Comparison of ENCODE assay signal across 8 cellular contexts in genomic region chr3:169146866-169147245, GRCh38.
DNase-seq lines count a peak whose midpoint lies in the region; ATAC-seq and TF ChIP-seq lines count a peak whose summit lies in the region.

No MANE protein-coding gene starts in this region.

- H3K36me3 ChIP-seq in hepatocyte (replicated peaks; ENCODE audit: insufficient read depth, low read depth): no peaks in the 10 kb centered on the region

- H3K27me3 ChIP-seq in hepatocyte: peaks cover 27% of the 10 kb centered on the region

- peaks cover 22% of the 10 kb centered on the region for H3K4me1 ChIP-seq in hepatocyte (ENCODE audit: insufficient read depth)

- no peaks in the 10 kb centered on the region for H4K20me1 ChIP-seq in hepatocyte (ENCODE audit: insufficient read depth, poor library complexity, severe bottlenecking)

- H3K9me3 ChIP-seq in hepatocyte (ENCODE audit: low read depth): no peaks in the 10 kb centered on the region

- H3K79me2 ChIP-seq in hepatocyte: peaks cover 16% of the 10 kb centered on the region

- peaks cover 67% of the 10 kb centered on the region for H3K27me3 Mint-ChIP-seq in activated CD4-positive, alpha-beta T cell treated with anti-CD3 and anti-CD28 coated beads for 36 hours
- peaks cover 72% of the 10 kb centered on the region for H3K27me3 Mint-ChIP-seq in activated CD4-positive, alpha-beta memory T cell treated with anti-CD3 and anti-CD28 coated beads, Interleukin-2, amount 10 ng/mL, durations not matched to agents 7 days and 5 days

- CTCF ChIA-PET in activated CD4-positive, alpha-beta T cell treated with anti-CD3 and anti-CD28 coated beads for 36 hours (lab: Charles Lee): interaction anchor here (1.0 to 1.1 kb wide), 2 partner anchors 14 to 19 kb away, joined by 4 read pairs; no protein-coding TSS in a partner anchor
- CTCF ChIA-PET in activated CD4-positive, alpha-beta memory T cell treated with anti-CD3 and anti-CD28 coated beads, Interleukin-2, amount 10 ng/mL, durations not matched to agents 7 days and 5 days (lab: Charles Lee): interaction anchor here (1.5 kb wide), 1 partner anchor 522 kb away, joined by 9 read pairs; no protein-coding TSS in a partner anchor

- 2% methylated on average over 12 of the region's 12 CpGs for WGBS in hepatocyte (ENCODE audit: low lambda C conversion rate, missing lambda C conversion rate)

- H3K4me3 Mint-ChIP-seq in activated CD4-positive, alpha-beta T cell treated with anti-CD3 and anti-CD28 coated beads for 36 hours: peak overlapping the region; percentile 53
- H3K4me3 Mint-ChIP-seq in activated CD4-positive, alpha-beta memory T cell treated with anti-CD3 and anti-CD28 coated beads, Interleukin-2, amount 10 ng/mL, durations not matched to agents 7 days and 5 days: peak overlapping the region; percentile 40
- peak overlapping the region; percentile 50 for H3K4me3 Mint-ChIP-seq in stimulated activated effector memory CD8-positive, alpha-beta T cell treated with anti-CD3 and anti-CD28 coated beads, Interleukin-12 subunit alpha, Interleukin-12 subunit beta, amount 100 ng/mL, for 72 hours

- peak overlapping the region; percentile 92 for H3K4me2 ChIP-seq in hepatocyte

- no peaks in the 10 kb centered on the region for H3K9me3 Mint-ChIP-seq in activated CD4-positive, alpha-beta T cell treated with anti-CD3 and anti-CD28 coated beads for 36 hours (ENCODE audit: low read depth)
- no peaks in the 10 kb centered on the region for H3K9me3 Mint-ChIP-seq in activated CD4-positive, alpha-beta memory T cell treated with anti-CD3 and anti-CD28 coated beads, Interleukin-2, amount 10 ng/mL, durations not matched to agents 7 days and 5 days
- no peaks in the 10 kb centered on the region for H3K9me3 Mint-ChIP-seq in stimulated activated effector memory CD8-positive, alpha-beta T cell treated with anti-CD3 and anti-CD28 coated beads, Interleukin-12 subunit alpha, Interleukin-12 subunit beta, amount 100 ng/mL, for 72 hours

- H3K4me1 Mint-ChIP-seq in activated CD4-positive, alpha-beta T cell treated with anti-CD3 and anti-CD28 coated beads for 36 hours: peaks cover 20% of the 10 kb centered on the region
- peaks cover 20% of the 10 kb centered on the region for H3K4me1 Mint-ChIP-seq in activated CD4-positive, alpha-beta memory T cell treated with anti-CD3 and anti-CD28 coated beads, Interleukin-2, amount 10 ng/mL, durations not matched to agents 7 days and 5 days
- peaks cover 7% of the 10 kb centered on the region for H3K4me1 Mint-ChIP-seq in stimulated activated effector memory CD8-positive, alpha-beta T cell treated with anti-CD3 and anti-CD28 coated beads, Interleukin-12 subunit alpha, Interleukin-12 subunit beta, amount 100 ng/mL, for 72 hours

- no peaks in the 10 kb centered on the region for H3K9me2 ChIP-seq in hepatocyte (replicated peaks; ENCODE audit: insufficient read depth)

- H3K36me3 Mint-ChIP-seq in activated CD4-positive, alpha-beta T cell treated with anti-CD3 and anti-CD28 coated beads for 36 hours (ENCODE audit: low read depth): no peaks in the 10 kb centered on the region
- H3K36me3 Mint-ChIP-seq in activated CD4-positive, alpha-beta memory T cell treated with anti-CD3 and anti-CD28 coated beads, Interleukin-2, amount 10 ng/mL, durations not matched to agents 7 days and 5 days (ENCODE audit: low read depth): no peaks in the 10 kb centered on the region
- H3K36me3 Mint-ChIP-seq in stimulated activated effector memory CD8-positive, alpha-beta T cell treated with anti-CD3 and anti-CD28 coated beads, Interleukin-12 subunit alpha, Interleukin-12 subunit beta, amount 100 ng/mL, for 72 hours: no peaks in the 10 kb centered on the region

- peak overlapping the region; percentile 68 for H2AFZ ChIP-seq in hepatocyte

- TF ChIP-seq CTCF in hepatocyte (IDR thresholded peaks at IDR 0.05; ENCODE audit: poor library complexity): no peak

- peak; percentile 5 for DNase-seq in activated CD4-positive, alpha-beta T cell treated with anti-CD3 and anti-CD28 coated beads for 36 hours
- no peak for DNase-seq in activated CD4-positive, alpha-beta T cell treated with anti-CD3 and anti-CD28 coated beads, Interleukin-2, amount 50 U/mL, for 48 hours
- DNase-seq in activated CD4-positive, alpha-beta memory T cell treated with anti-CD3 and anti-CD28 coated beads, Interleukin-2, amount 10 ng/mL, durations not matched to agents 7 days and 5 days: no peak
- DNase-seq in hepatocyte (ENCODE audit: low spot score): no peak
- DNase-seq in stimulated activated effector memory CD8-positive, alpha-beta T cell treated with anti-CD3 and anti-CD28 coated beads, Interleukin-12 subunit alpha, Interleukin-12 subunit beta, amount 100 ng/mL, for 72 hours (ENCODE audit: low spot score in 2 of 2): no peak
- DNase-seq in NAMALWA (ENCODE audit: low spot score): no peak

- POLR2A ChIA-PET in activated CD4-positive, alpha-beta T cell treated with anti-CD3 and anti-CD28 coated beads for 36 hours (lab: Charles Lee): no interaction called here
- POLR2A ChIA-PET in activated CD4-positive, alpha-beta memory T cell treated with anti-CD3 and anti-CD28 coated beads, Interleukin-2, amount 10 ng/mL, durations not matched to agents 7 days and 5 days (lab: Charles Lee): no interaction called here

- intact Hi-C loops in activated CD4-positive, alpha-beta T cell treated with anti-CD3 and anti-CD28 coated beads for 36 hours (cut with DNase I, micrococcal nuclease): loop anchor here in 1 of 2 experiments (5.0 kb wide), 1 partner anchor 595 kb away; no protein-coding TSS in a partner anchor

- peak overlapping the region; percentile 59 for H3K4me3 ChIP-seq in hepatocyte

- no peak overlapping the region for H3K27ac Mint-ChIP-seq in activated CD4-positive, alpha-beta T cell treated with anti-CD3 and anti-CD28 coated beads for 36 hours
- peak overlapping the region; percentile 8 for H3K27ac Mint-ChIP-seq in activated CD4-positive, alpha-beta memory T cell treated with anti-CD3 and anti-CD28 coated beads, Interleukin-2, amount 10 ng/mL, durations not matched to agents 7 days and 5 days
- H3K27ac Mint-ChIP-seq in stimulated activated effector memory CD8-positive, alpha-beta T cell treated with anti-CD3 and anti-CD28 coated beads, Interleukin-12 subunit alpha, Interleukin-12 subunit beta, amount 100 ng/mL, for 72 hours: no peak overlapping the region

- no peak for ATAC-seq in activated CD4-positive, alpha-beta T cell treated with anti-CD3 and anti-CD28 coated beads for 36 hours
- ATAC-seq in stimulated activated effector memory CD8-positive, alpha-beta T cell treated with anti-CD3 and anti-CD28 coated beads, Interleukin-12 subunit alpha, Interleukin-12 subunit beta, amount 100 ng/mL, for 72 hours: no peak
- ATAC-seq in HG03521 (IDR thresholded peaks at IDR 0.05; ENCODE audit: unreplicated experiment): no peak
- ATAC-seq in HG02588 (IDR thresholded peaks at IDR 0.05; ENCODE audit: unreplicated experiment): no peak

- peak overlapping the region; percentile 35 for H3K27ac ChIP-seq in hepatocyte
